9 cellular contexts compared by ENCODE assay signal in the genomic region with DNA sequence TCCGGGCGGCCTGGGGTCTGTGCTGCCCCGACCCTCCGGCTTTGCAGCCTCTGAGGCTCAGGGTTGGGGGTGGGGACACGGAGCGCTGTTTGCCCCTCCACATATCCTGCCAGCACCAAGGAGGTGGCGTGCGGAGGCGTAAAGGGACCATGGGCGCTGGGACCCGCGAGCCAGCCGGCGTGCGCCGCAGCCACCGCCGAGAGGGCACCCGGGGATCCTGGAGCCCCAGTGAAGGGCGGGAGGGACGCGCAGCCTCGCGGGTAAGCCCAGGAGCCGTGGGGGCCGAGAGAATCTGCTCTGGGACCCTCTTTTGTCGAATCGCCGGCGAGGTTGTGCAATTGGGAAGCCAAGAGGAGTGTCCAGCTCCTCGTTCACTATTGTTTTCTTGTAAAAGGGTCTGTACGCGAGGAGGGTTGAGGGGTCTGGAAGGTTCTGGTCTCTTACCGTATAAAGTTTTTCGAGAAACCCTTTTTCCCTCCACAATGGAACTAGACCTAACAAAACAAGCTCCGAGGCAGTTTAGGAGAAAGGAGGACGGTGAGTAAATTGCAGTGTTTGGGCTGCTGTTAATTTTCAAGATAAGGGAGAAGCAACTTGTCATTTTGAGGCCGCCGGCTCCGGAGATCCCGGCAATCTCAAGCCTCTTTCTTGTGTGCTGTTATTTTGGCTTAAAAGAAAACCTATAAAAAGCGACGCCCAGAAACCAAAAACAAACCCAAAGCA. TPM values are rescaled to one million over a fixed set of nuclear protein-coding genes. Genes with fewer than 3 reads are reported as not detected.
DNase-seq lines count a peak whose midpoint lies in the region; FAIRE-seq and TF ChIP-seq lines count a peak whose summit lies in the region.
"Had no signal": no experiment of that assay in that cellular context is flagged by ENCODE, and none has a peak within 500 bp of the region (broad histone marks: within the 10 kb centered on the region; RNA-seq: fewer than 3 reads in every experiment).

No MANE protein-coding gene starts in this region.

- H2BK15ac ChIP-seq in H9 (ENCODE audit: low read depth, low read length) = no peak overlapping the region

- peak overlapping the region; percentile 89 for H3K4me2 ChIP-seq in H9 (ENCODE audit: insufficient read depth, insufficient read length, low read length)
- peak overlapping the region; percentile 100 for H3K4me2 ChIP-seq in keratinocyte (ENCODE audit: control insufficient read depth, extremely low read depth, insufficient read depth, low read depth, low read length)

- H2BK120ac ChIP-seq in H9 (ENCODE audit: low read depth, low read length, poor library complexity, severe bottlenecking) = no peak overlapping the region

- H3K36me3 Mint-ChIP-seq in H9 (ENCODE audit: insufficient read depth in 1 of 3, low read depth in 3 of 3) = no peaks in the 10 kb centered on the region

- peak overlapping the region; percentile 77 to 88 for H3K4me3 Mint-ChIP-seq in H9

- H3T11ph ChIP-seq in H9 (ENCODE audit: low read length) = no peak overlapping the region

- peaks cover 17 to 26% of the 10 kb centered on the region in 2 experiments for H3K4me1 Mint-ChIP-seq in H9

- FAIRE-seq in keratinocyte (lab: Jason Lieb, UNC) (no peak), small intestine (lab: Jason Lieb, UNC) (no peak)

- H3K18ac ChIP-seq in H9 (ENCODE audit: insufficient read length, low read depth, low read length) = peak overlapping the region; percentile 58

- H3K4me1 ChIP-seq in H9 (ENCODE audit: insufficient read depth, low read length) (no peaks in the 10 kb centered on the region), keratinocyte (ENCODE audit: control insufficient read depth, extremely low read depth, insufficient read depth, low read length) (peaks cover 24% of the 10 kb centered on the region), small intestine (ENCODE audit: control insufficient read depth in 2 of 2, insufficient read depth in 1 of 2, low read depth in 1 of 2, low read length in 1 of 2) (no peaks in the 10 kb centered on the region)

- H2BK5ac ChIP-seq in H9 (ENCODE audit: insufficient read length, low read length) = no peak overlapping the region

- H4K8ac ChIP-seq in H9 (replicated peaks; ENCODE audit: insufficient read length, low read depth, low read length) = no peak overlapping the region

- H3K4me3 ChIP-seq in keratinocyte (ENCODE audit: control insufficient read depth in 2 of 3, extremely low read depth in 1 of 3, insufficient read depth in 2 of 3, low read depth in 1 of 3, low read length in 3 of 3) (peak overlapping the region; percentile 79 to 87 (median 87)), small intestine (ENCODE audit: low read depth in 1 of 2, low read length in 2 of 2) (peak overlapping the region; percentile 50 to 51)

- H4K20me1 ChIP-seq in H9 (ENCODE audit: control insufficient read depth, insufficient read depth, insufficient read length) = no peaks in the 10 kb centered on the region
- H4K20me1 ChIP-seq in keratinocyte (ENCODE audit: control insufficient read depth, extremely low read depth, insufficient read depth, low read length) = no peaks in the 10 kb centered on the region

- H2BK12ac ChIP-seq in H9 (ENCODE audit: insufficient read length, low read depth, low read length) = no peak overlapping the region

- H3K14ac ChIP-seq in H9 (ENCODE audit: insufficient read depth, low read length) = peak overlapping the region; percentile 67

- no peak overlapping the region for H2BK20ac ChIP-seq in H9 (ENCODE audit: low read depth, low read length, poor library complexity, severe bottlenecking)

- H2AFZ ChIP-seq in H9 (ENCODE audit: low read length) (peak overlapping the region; percentile 66), keratinocyte (ENCODE audit: control insufficient read depth, low read length) (peak overlapping the region; percentile 93)

- H3K27ac Mint-ChIP-seq in H9 = peak overlapping the region in 2 of 3 experiments; percentile 32 to 76; a peak in 2 of 7 replicates

- no peaks in the 10 kb centered on the region for H3K79me2 ChIP-seq in H9 (ENCODE audit: insufficient read depth, low read length)
- H3K79me2 ChIP-seq in keratinocyte (ENCODE audit: control insufficient read depth, insufficient read depth, low read length) = peaks cover 12% of the 10 kb centered on the region

- H3K9me3 Mint-ChIP-seq in H9 = no peaks in the 10 kb centered on the region; a peak in 1 of 5 replicates

- peaks cover 48% of the 10 kb centered on the region for H3K27me3 Mint-ChIP-seq in H9 (ENCODE audit: low read depth)

- no peaks in the 10 kb centered on the region for H3K79me1 ChIP-seq in H9 (ENCODE audit: insufficient read depth, low read depth, low read length, poor library complexity, severe bottlenecking)

- peak; percentile 4 for DNase-seq in NCI-H146 (lab: John Stamatoyannopoulos, UW)
- no peak for DNase-seq in NCI-H146 treated with DMSO at 0.1 percent for 48 hours (lab: John Stamatoyannopoulos, UW; ENCODE audit: unreplicated experiment)
- DNase-seq in H9 = no peak
- peak; percentile 47 to 53 for DNase-seq in NCI-H524 (lab: John Stamatoyannopoulos, UW)
- peak in 30 of 61 donors; percentile 8 to 77 (median 52) for DNase-seq in caudate nucleus (lab: John Stamatoyannopoulos, UW)
- DNase-seq in keratinocyte (ENCODE audit: low read depth, low spot score) = no peak
- no peak for DNase-seq in small intestine
- no peak for DNase-seq in middle frontal gyrus (ENCODE audit: extremely low spot score, low spot score)

- peaks cover 10% of the 10 kb centered on the region; the same call in 1 of the 2 replicates for H3K27me3 ChIP-seq in H9 (ENCODE audit: insufficient read depth, low read length)
- H3K27me3 ChIP-seq in keratinocyte (ENCODE audit: control insufficient read depth, extremely low read depth, insufficient read depth, low read length) = no peaks in the 10 kb centered on the region
- peaks cover 0 to 9% of the 10 kb centered on the region in 2 donors for H3K27me3 ChIP-seq in small intestine (ENCODE audit: control insufficient read depth in 2 of 2, insufficient read depth in 2 of 2, low read length in 2 of 2)

- dilution Hi-C loops in keratinocyte (cut with MboI; ENCODE audit: extremely low pct_ligation_motif_present, low sequenced_read_pairs) = no loop called here

- H3K9me3 ChIP-seq in H9 (ENCODE audit: control insufficient read depth, low read depth, low read length) (no peaks in the 10 kb centered on the region), keratinocyte (ENCODE audit: control insufficient read depth, low read depth, low read length) (no peaks in the 10 kb centered on the region), small intestine (ENCODE audit: control insufficient read depth, low read depth) (no peaks in the 10 kb centered on the region)

- H2AK5ac ChIP-seq in H9 (ENCODE audit: insufficient read length, low read length) = no peak overlapping the region

- no peak overlapping the region for H3K4ac ChIP-seq in H9 (ENCODE audit: low read depth, low read length)

- H3K56ac ChIP-seq in H9 (ENCODE audit: insufficient read length, low read depth, low read length) = no peak overlapping the region

- H3K27ac ChIP-seq in H9 (ENCODE audit: insufficient read length, low read depth, low read length) (no peak overlapping the region), caudate nucleus (ENCODE audit: low read depth, low read length) (peak overlapping the region; percentile 86), keratinocyte (ENCODE audit: control insufficient read depth, insufficient read depth, low read length) (peak overlapping the region; percentile 60), small intestine (ENCODE audit: low read depth in 1 of 2, low read length in 1 of 2) (no peak overlapping the region)
- H3K27ac ChIP-seq: C4-2B had no signal

- H3K36me3 ChIP-seq in keratinocyte (ENCODE audit: control insufficient read depth in 2 of 2, extremely low read depth in 1 of 2, insufficient read depth in 2 of 2, low read length in 2 of 2) = no peaks in the 10 kb centered on the region
- H3K36me3 ChIP-seq in small intestine (ENCODE audit: control insufficient read depth in 2 of 2, insufficient read depth in 2 of 2, low read length in 2 of 2) = no peaks in the 10 kb centered on the region

- no CpG with 5 or more reads among the region's 43 CpGs for WGBS in H9 (ENCODE audit: extremely low coverage, insufficient read length, low lambda C conversion rate)
- 1 to 2% (median 2%) methylated on average over 36 to 43 of the region's 43 CpGs for WGBS in small intestine, 3 donors

- no peaks in the 10 kb centered on the region for H3K9me1 ChIP-seq in keratinocyte (ENCODE audit: control insufficient read depth, extremely low read depth, insufficient read depth, low read length)

- H4K91ac ChIP-seq in H9 (ENCODE audit: insufficient read length, low read depth, low read length) = no peak overlapping the region

- H4K5ac ChIP-seq in H9 (ENCODE audit: insufficient read length, low read depth, low read length) = no peak overlapping the region

- TF ChIP-seq CTCF in H9 (conservative IDR thresholded peaks at IDR 0.05) = no peak
- no peak for TF ChIP-seq CTCF in keratinocyte (optimal IDR thresholded peaks at IDR 0.05 in 1 of 3, IDR thresholded peaks at IDR 0.05 in 1 of 3, conservative IDR thresholded peaks at IDR 0.05 in 1 of 3; ENCODE audit: extremely low read depth in 1 of 3, insufficient read depth in 2 of 3, low read length in 3 of 3)

- H3K23me2 ChIP-seq in H9 (ENCODE audit: insufficient read length, low read depth, low read length, poor library complexity, severe bottlenecking) = peaks cover 21% of the 10 kb centered on the region

- H3K23ac ChIP-seq in H9 (ENCODE audit: insufficient read length, low read depth, low read length) = no peak overlapping the region

- peak overlapping the region; percentile 0 for H3K9ac ChIP-seq in H9 (ENCODE audit: extremely low read depth, insufficient read length, low read length)
- H3K9ac ChIP-seq in keratinocyte (ENCODE audit: control insufficient read depth, extremely low read depth, insufficient read depth, low read length) = peak overlapping the region; percentile 78

RNA-seq across cellular contexts. Expression of gene ST3GAL6, which starts 29.9 kb away (rescaled TPM):
- total RNA-seq in H9 (2021) = 4.7 and 6.4 TPM in 2 replicates
- 1.8 to 5.3 TPM (median 4.0 TPM) in 3 replicates for polyA plus RNA-seq in keratinocyte
- 14.4 TPM for polyA plus RNA-seq in keratinocyte (2011; ENCODE audit: low read depth)
- polyA plus RNA-seq in keratinocyte (2011; cell fraction: cytosol; rRNA removed) = 1.2 and 2.7 TPM in 2 replicates
- polyA plus RNA-seq in keratinocyte (2011; cell fraction: nucleus; rRNA removed) = 4.3 and 5.2 TPM in 2 replicates
- 2.4 and 8.6 TPM in 2 replicates for polyA plus RNA-seq in keratinocyte (2012; ENCODE audit: low replicate concordance)
- 0.56 to 4.3 TPM (median 1.5 TPM) in 3 replicates for polyA minus RNA-seq in keratinocyte
- 5.2 TPM for polyA minus RNA-seq in keratinocyte (2011; cell fraction: cytosol; rRNA and poly(A)+ RNA removed)
- 3.1 and 5.4 TPM in 2 replicates for polyA minus RNA-seq in keratinocyte (2011; cell fraction: nucleus; rRNA and poly(A)+ RNA removed)
- polyA plus RNA-seq in small intestine = 1 to 10 TPM in 2 of 3 donors, not detected in 1; 2.2 to 3.2 TPM

Comparison
In these comparisons a context has a peak if more than half of its experiments do, and no peak if none do; other contexts are left out.
1. DNase-seq: peak in NCI-H146 (single experiment) and NCI-H524 (2 of 2); none in NCI-H146 treated with DMSO at 0.1 percent for 48 hours (single experiment), H9 (single experiment), keratinocyte (single experiment), small intestine (single experiment) and middle frontal gyrus (single experiment).
2. H3K27ac ChIP-seq: peak in caudate nucleus (single experiment) and keratinocyte (single experiment); none in H9 (single experiment) and small intestine (0 of 2).